Comparison of ENCODE assay signal across 1 cellular context in the genomic region with DNA sequence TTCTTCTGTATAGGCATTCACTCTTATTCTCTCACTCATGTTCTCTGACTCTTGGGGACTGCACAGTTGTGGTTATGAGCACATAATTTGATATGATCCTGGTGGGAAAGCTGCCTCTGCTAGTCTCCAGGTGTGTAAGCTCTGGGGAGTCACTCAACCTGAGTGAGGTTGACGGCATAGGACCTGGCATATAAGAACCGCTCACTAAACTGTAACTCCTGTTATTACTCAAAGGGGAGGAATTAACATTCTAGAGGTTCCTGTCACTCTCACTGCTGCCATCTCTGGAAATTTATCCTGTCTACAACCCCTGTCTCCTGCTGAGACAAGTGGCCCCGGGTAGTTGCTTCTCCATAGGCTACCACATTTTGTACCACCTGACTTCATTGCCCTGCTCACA.
A peak's percentile ranks its signal among the peaks of the same experiment; 100 is the strongest.
TF ChIP-seq lines count a peak whose summit lies in the region.

No MANE protein-coding gene starts in this region.

TF ChIP-seq in GM12878, 131 proteins besides CTCF, POLR2A, EP300 and RAD21:
- TF ChIP-seq SUPT20H (IDR thresholded peaks at IDR 0.05; ENCODE audit: borderline replicate concordance, control insufficient read depth, low read depth, low read length): no peak
- TF ChIP-seq TCF7 (IDR thresholded peaks at IDR 0.05; ENCODE audit: borderline replicate concordance): no peak
- no peak for TF ChIP-seq SRF (IDR thresholded peaks at IDR 0.05; ENCODE audit: low read depth in 2 of 2, low read length in 2 of 2)
- TF ChIP-seq RUNX3 (IDR thresholded peaks at IDR 0.05; ENCODE audit: low read length): no peak
- 0 out of 2 replicates have a peak, but pooled peaks have one; percentile 10 for TF ChIP-seq IRF4 (IDR thresholded peaks at IDR 0.05; ENCODE audit: low read depth, low read length)
- TF ChIP-seq, protein P1, sequence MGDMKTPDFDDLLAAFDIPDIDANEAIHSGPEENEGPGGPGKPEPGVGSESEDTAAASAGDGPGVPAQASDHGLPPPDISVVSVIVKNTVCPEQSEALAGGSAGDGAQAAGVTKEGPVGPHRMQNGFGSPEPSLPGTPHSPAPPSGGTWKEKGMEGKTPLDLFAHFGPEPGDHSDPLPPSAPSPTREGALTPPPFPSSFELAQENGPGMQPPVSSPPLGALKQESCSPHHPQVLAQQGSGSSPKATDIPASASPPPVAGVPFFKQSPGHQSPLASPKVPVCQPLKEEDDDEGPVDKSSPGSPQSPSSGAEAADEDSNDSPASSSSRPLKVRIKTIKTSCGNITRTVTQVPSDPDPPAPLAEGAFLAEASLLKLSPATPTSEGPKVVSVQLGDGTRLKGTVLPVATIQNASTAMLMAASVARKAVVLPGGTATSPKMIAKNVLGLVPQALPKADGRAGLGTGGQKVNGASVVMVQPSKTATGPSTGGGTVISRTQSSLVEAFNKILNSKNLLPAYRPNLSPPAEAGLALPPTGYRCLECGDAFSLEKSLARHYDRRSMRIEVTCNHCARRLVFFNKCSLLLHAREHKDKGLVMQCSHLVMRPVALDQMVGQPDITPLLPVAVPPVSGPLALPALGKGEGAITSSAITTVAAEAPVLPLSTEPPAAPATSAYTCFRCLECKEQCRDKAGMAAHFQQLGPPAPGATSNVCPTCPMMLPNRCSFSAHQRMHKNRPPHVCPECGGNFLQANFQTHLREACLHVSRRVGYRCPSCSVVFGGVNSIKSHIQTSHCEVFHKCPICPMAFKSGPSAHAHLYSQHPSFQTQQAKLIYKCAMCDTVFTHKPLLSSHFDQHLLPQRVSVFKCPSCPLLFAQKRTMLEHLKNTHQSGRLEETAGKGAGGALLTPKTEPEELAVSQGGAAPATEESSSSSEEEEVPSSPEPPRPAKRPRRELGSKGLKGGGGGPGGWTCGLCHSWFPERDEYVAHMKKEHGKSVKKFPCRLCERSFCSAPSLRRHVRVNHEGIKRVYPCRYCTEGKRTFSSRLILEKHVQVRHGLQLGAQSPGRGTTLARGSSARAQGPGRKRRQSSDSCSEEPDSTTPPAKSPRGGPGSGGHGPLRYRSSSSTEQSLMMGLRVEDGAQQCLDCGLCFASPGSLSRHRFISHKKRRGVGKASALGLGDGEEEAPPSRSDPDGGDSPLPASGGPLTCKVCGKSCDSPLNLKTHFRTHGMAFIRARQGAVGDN (IDR thresholded peaks at IDR 0.05): no peak
- TF ChIP-seq DPF2 (IDR thresholded peaks at IDR 0.05): no peak
